Comparison of ENCODE assay signal across 1 cellular context in genomic region chr10:132331259-132331955, GRCh38.
TF ChIP-seq lines count a peak whose summit lies in the region.

No MANE protein-coding gene starts in this region.

TF ChIP-seq in IMR-90, 13 proteins besides CTCF, POLR2A, EP300 and RAD21 (continued from another document):
- TF ChIP-seq ELK1 (IDR thresholded peaks at IDR 0.05; ENCODE audit: borderline replicate concordance, low read depth, low read length) (no peak), MXI1 (IDR thresholded peaks at IDR 0.05; ENCODE audit: borderline replicate concordance, low read depth, low read length) (no peak), CEBPB (IDR thresholded peaks at IDR 0.05; ENCODE audit: low read depth, low read length) (no peak), RFX5 (IDR thresholded peaks at IDR 0.05; ENCODE audit: low read depth, low read length) (no peak)
